Comparison of ENCODE assay signal across 33 cellular contexts in the genomic region with DNA sequence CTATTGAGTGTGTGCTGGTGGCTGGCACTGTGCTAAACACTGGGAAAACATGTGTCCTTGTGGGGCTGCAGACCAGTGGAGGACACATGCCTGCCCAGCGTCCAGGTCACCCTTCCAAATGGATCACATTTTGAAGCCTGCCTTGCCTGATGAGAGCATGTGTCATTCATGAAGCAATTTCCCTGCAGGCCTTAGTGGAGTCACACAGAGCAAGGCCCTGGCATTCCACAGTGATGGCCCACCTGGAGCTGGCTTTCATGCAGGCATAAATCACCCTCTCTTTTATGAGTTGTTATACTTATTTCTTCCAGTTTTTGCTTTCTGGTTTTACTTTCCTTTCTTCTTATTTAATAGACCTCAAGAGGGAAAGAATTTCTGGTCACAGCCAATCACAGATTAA.
"Had no signal": no experiment of that assay in that cellular context is flagged by ENCODE, and none has a peak within 500 bp of the region (broad histone marks: within the 10 kb centered on the region; RNA-seq: fewer than 3 reads in every experiment).

No MANE protein-coding gene starts in this region.

- H3K27me3 Mint-ChIP-seq: activated CD4-positive, alpha-beta memory T cell treated with anti-CD3 and anti-CD28 coated beads for 36 hours had no signal

- H3K36me3 Mint-ChIP-seq: activated CD4-positive, alpha-beta memory T cell treated with anti-CD3 and anti-CD28 coated beads for 36 hours; activated naive CD4-positive, alpha-beta T cell treated with anti-CD3 and anti-CD28 coated beads, Interleukin-2, amount 50 U/mL, for 72 hours had no signal

- H3K9ac ChIP-seq: SK-N-SH had no signal

- H3K27ac ChIP-seq: adrenal gland, body of pancreas, breast epithelium, SJSA1 had no signal

- DNase-seq: activated CD4-positive, alpha-beta memory T cell treated with anti-CD3 and anti-CD28 coated beads for 36 hours; activated CD4-positive, alpha-beta T cell treated with anti-CD3 and anti-CD28 coated beads, Interleukin-2, amount 50 U/mL, for 1 hour; activated CD8-positive, alpha-beta memory T cell treated with anti-CD3 and anti-CD28 coated beads, Interleukin-2, amount 50 U/mL, for 4 hours; activated gamma-delta T cell treated with Interleukin-2 at 50 U/mL for 16 hours; activated naive CD4-positive, alpha-beta T cell treated with anti-CD3 and anti-CD28 coated beads for 36 hours; activated T-cell treated with anti-CD3 and anti-CD28 coated beads for 4 hours; activated T-cell treated with anti-CD3 and anti-CD28 coated beads, Interleukin-2, amount 50 U/mL, for 4 hours; adrenal gland; body of pancreas; caudate nucleus; Karpas-422; MG63; NCI-H1048; NCI-H1105 treated with DMSO at 0.1 percent for 48 hours; NCI-H1436; NCI-H1694; NCI-H1930; NCI-H2081 treated with DMSO at 0.1 percent for 48 hours; NCI-H226; NCI-H446 treated with DMSO at 0.1 percent for 48 hours; NCI-H524; RPMI8226; SHP77 treated with DMSO at 0.1 percent for 48 hours; SK-N-SH had no signal

- H3K27ac Mint-ChIP-seq: activated CD4-positive, alpha-beta memory T cell treated with anti-CD3 and anti-CD28 coated beads for 36 hours; activated naive CD4-positive, alpha-beta T cell treated with anti-CD3 and anti-CD28 coated beads for 36 hours; activated naive CD4-positive, alpha-beta T cell treated with anti-CD3 and anti-CD28 coated beads, Interleukin-2, amount 50 U/mL, for 72 hours; activated T-helper 1 cell treated with anti-CD3 and anti-CD28 coated beads, Interleukin-12 subunit alpha, Interleukin-12 subunit beta, Interleukin-2, Interleukin-4 antibody, amounts not matched to agents 30 ng/mL and 10 ng/mL and 1 ng/mL, durations not matched to agents 14 hours and 24 hours and 36 hours; T-helper 1 cell treated with Interleukin-12 subunit alpha and Interleukin-12 subunit beta and Interleukin-4 antibody, amounts not matched to agents 30 μg/mL and 1 μg/mL, for 36 hours; T-helper 2 cell treated with Interferon-gamma antibody and Interleukin-4, amounts not matched to agents 5 μg/mL and 100 μg/mL, for 36 hours had no signal

- H3K9me3 ChIP-seq: adrenal gland, body of pancreas, breast epithelium, MG63, SJSA1, SK-N-SH had no signal

- H3K9me3 Mint-ChIP-seq: activated CD4-positive, alpha-beta memory T cell treated with anti-CD3 and anti-CD28 coated beads for 36 hours; activated naive CD4-positive, alpha-beta T cell treated with anti-CD3 and anti-CD28 coated beads for 36 hours; activated naive CD4-positive, alpha-beta T cell treated with anti-CD3 and anti-CD28 coated beads, Interleukin-2, amount 50 U/mL, for 72 hours; activated T-cell treated with anti-CD3 and anti-CD28 coated beads, Interleukin-2, amount 50 U/mL, for 4 hours; activated T-helper 1 cell treated with anti-CD3 and anti-CD28 coated beads, Interleukin-12 subunit alpha, Interleukin-12 subunit beta, Interleukin-2, Interleukin-4 antibody, amounts not matched to agents 30 ng/mL and 10 ng/mL and 1 ng/mL, durations not matched to agents 14 hours and 24 hours and 36 hours; T-helper 1 cell treated with Interleukin-12 subunit alpha and Interleukin-12 subunit beta and Interleukin-4 antibody, amounts not matched to agents 30 μg/mL and 1 μg/mL, for 36 hours; T-helper 2 cell treated with Interferon-gamma antibody and Interleukin-4, amounts not matched to agents 5 μg/mL and 100 μg/mL, for 36 hours had no signal

- H3K4me3 ChIP-seq: adrenal gland, body of pancreas, breast epithelium, MG63, SJSA1 had no signal

- H3K4me3 Mint-ChIP-seq: activated CD4-positive, alpha-beta memory T cell treated with anti-CD3 and anti-CD28 coated beads for 36 hours; activated naive CD4-positive, alpha-beta T cell treated with anti-CD3 and anti-CD28 coated beads for 36 hours; activated T-cell treated with anti-CD3 and anti-CD28 coated beads, Interleukin-2, amount 50 U/mL, for 4 hours; activated T-helper 1 cell treated with anti-CD3 and anti-CD28 coated beads, Interleukin-12 subunit alpha, Interleukin-12 subunit beta, Interleukin-2, Interleukin-4 antibody, amounts not matched to agents 30 ng/mL and 10 ng/mL and 1 ng/mL, durations not matched to agents 14 hours and 24 hours and 36 hours; T-helper 1 cell treated with Interleukin-12 subunit alpha and Interleukin-12 subunit beta and Interleukin-4 antibody, amounts not matched to agents 30 μg/mL and 1 μg/mL, for 36 hours; T-helper 2 cell treated with Interferon-gamma antibody and Interleukin-4, amounts not matched to agents 5 μg/mL and 100 μg/mL, for 36 hours had no signal

- H3K4me2 ChIP-seq: SK-N-SH had no signal

- H3K9me2 ChIP-seq: SK-N-SH had no signal

- FAIRE-seq: astrocyte, TTC549 had no signal

- H3K27me3 ChIP-seq: body of pancreas, breast epithelium, MG63, SJSA1 had no signal

- H3K36me3 ChIP-seq: adrenal gland, breast epithelium, MG63, SJSA1 had no signal

- ATAC-seq: activated naive CD4-positive, alpha-beta T cell treated with anti-CD3 and anti-CD28 coated beads, Interleukin-2, amount 50 U/mL, for 72 hours; activated T-cell treated with anti-CD3 and anti-CD28 coated beads, Interleukin-2, amount 50 U/mL, for 4 hours; body of pancreas; Panc1 had no signal

- H3K4me1 ChIP-seq: adrenal gland, body of pancreas, breast epithelium, SJSA1 had no signal
